ENCODE assay signal across 8 cellular contexts in the genomic region with DNA sequence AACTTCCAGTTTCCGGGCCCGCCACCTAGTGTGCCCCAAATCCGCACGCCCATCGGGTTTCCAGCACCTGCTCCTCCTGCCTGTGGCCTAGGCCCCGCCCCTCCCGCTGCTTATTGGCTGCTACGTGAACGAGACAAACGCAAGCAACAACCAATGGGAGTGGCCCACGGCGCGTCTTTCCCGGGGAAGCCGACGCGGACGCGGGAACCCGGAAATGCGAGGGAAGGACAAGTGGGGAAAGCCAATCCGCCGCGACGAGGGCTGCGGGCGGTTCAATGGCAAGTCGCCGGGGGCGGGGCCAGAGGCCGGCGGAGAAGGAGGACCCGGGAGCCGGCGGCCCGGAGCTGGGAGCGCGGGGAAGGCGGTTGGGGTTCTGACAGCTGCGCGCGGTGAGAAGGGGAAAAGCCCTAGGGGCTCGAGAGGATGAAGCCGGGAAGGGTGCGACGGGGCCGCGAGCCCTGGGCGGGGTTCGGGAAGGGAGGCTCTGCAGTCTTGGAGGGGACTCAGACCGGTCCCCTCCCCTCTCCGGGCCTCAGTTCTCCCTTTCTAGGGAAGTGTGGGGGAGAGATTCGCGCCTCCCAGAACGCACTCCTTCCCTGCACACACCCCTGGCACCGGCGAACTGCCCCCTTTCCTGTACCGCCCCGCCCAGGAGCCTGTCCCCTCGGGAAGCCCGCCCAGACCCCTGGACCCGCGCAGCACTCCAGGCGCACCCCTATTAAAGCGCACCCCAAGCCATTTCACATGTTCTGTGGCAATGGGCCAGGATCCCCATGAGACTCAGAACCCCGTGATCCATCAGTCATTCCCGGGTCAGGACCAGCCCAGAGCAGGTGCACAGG. TPM values are rescaled to one million over a fixed set of nuclear protein-coding genes. Genes with fewer than 3 reads are reported as not detected.
A peak's percentile ranks its signal among the peaks of the same experiment; 100 is the strongest.
DNase-seq lines count a peak whose midpoint lies in the region; ATAC-seq and TF ChIP-seq lines count a peak whose summit lies in the region.

TSS of gene FICD (plus strand) at position 305 of the 842 bp plus-strand sequence. CDS start 1,696 bp downstream, outside the sequence.

- H3K4me1 Mint-ChIP-seq in dendritic cell treated with granulocyte-macrophage colony-stimulating factor and Interleukin-4, amounts not matched to agents 40 ng/mL and 50 ng/mL, for 4 days (ENCODE audit: low read depth), result peaks cover 35% of the 10 kb centered on the region

- peaks cover 0 to 34% of the 10 kb centered on the region in 2 donors for H3K36me3 ChIP-seq in left lung

- peak; percentile 86 for ATAC-seq in GM19397 (IDR thresholded peaks at IDR 0.05; ENCODE audit: unreplicated experiment)
- peak; percentile 79 for ATAC-seq in HG03565 (IDR thresholded peaks at IDR 0.05; ENCODE audit: unreplicated experiment)
- peak; percentile 97 for ATAC-seq in left lung

- no peaks in the 10 kb centered on the region for H3K27me3 ChIP-seq in left lung

- H3K27ac ChIP-seq in left lung, result peak within 1 kb of the TSS in 1 of 2 donors; percentile 67

- H3K9me3 Mint-ChIP-seq in dendritic cell treated with granulocyte-macrophage colony-stimulating factor and Interleukin-4, amounts not matched to agents 40 ng/mL and 50 ng/mL, for 4 days, result no peaks in the 10 kb centered on the region

- H3K27me3 Mint-ChIP-seq in dendritic cell treated with granulocyte-macrophage colony-stimulating factor and Interleukin-4, amounts not matched to agents 40 ng/mL and 50 ng/mL, for 4 days, result peaks cover 6% of the 10 kb centered on the region

- H3K36me3 Mint-ChIP-seq in dendritic cell treated with granulocyte-macrophage colony-stimulating factor and Interleukin-4, amounts not matched to agents 40 ng/mL and 50 ng/mL, for 4 days (ENCODE audit: low read depth), result peaks cover 43% of the 10 kb centered on the region

- no peaks in the 10 kb centered on the region for H3K9me3 ChIP-seq in left lung

- intact Hi-C loops in dendritic cell treated with granulocyte-macrophage colony-stimulating factor and Interleukin-4, amounts not matched to agents 40 ng/mL and 50 ng/mL, for 4 days (cut with micrococcal nuclease), result loop anchor here (5.0 kb wide), 2 partner anchors 283 to 598 kb away; no protein-coding TSS in a partner anchor
- intact Hi-C loops in left lung (cut with DNase I), result no loop called here

- DNase-seq in CD1c-positive myeloid dendritic cell (ENCODE audit: extremely low spot score) (peak; percentile 99), NCI-H748 treated with DMSO at 0.1 percent for 48 hours (lab: John Stamatoyannopoulos, UW) (peak; percentile 97), left lung (peak; percentile 100)
- DNase-seq in activated CD4-positive, alpha-beta T cell treated with anti-CD3 and anti-CD28 coated beads, Interleukin-2, amount 50 U/mL, for 1 hour, result peak; percentile 99
- peak; percentile 99 for DNase-seq in stimulated activated CD4-positive, alpha-beta T cell treated with anti-CD3 and anti-CD28 coated beads, Interleukin-2, amount 100 ng/mL, for 4 hours (ENCODE audit: low read depth)

- TF ChIP-seq CTCF in left lung (IDR thresholded peaks at IDR 0.05), result no peak

- peaks cover 4 to 15% of the 10 kb centered on the region in 2 donors for H3K4me1 ChIP-seq in left lung

- peak within 1 kb of the TSS; percentile 88 for H3K27ac Mint-ChIP-seq in dendritic cell treated with granulocyte-macrophage colony-stimulating factor and Interleukin-4, amounts not matched to agents 40 ng/mL and 50 ng/mL, for 4 days

- H3K4me3 Mint-ChIP-seq in dendritic cell treated with granulocyte-macrophage colony-stimulating factor and Interleukin-4, amounts not matched to agents 40 ng/mL and 50 ng/mL, for 4 days, result peak within 1 kb of the TSS; percentile 88

- peak within 1 kb of the TSS; percentile 84 to 87 for H3K4me3 ChIP-seq in left lung

RNA-seq across cellular contexts. Expression of gene FICD, which starts in this region (rescaled TPM):
- 10 to 100 TPM in 1 of 2 donors, 1 to 10 TPM in 1; 7.7 to 13.2 TPM for total RNA-seq in left lung
